1 cellular context compared by ENCODE assay signal in genomic region chr2:74538881-74539339, GRCh38.
TF ChIP-seq lines count a peak whose summit lies in the region.

No MANE protein-coding gene starts in this region.

TF ChIP-seq in HepG2, 621 proteins besides CTCF, POLR2A, EP300 and RAD21:
- TF ChIP-seq ARID5B (CRISPR knock-in tag; IDR thresholded peaks at IDR 0.05) = no peak
- no peak for TF ChIP-seq ZFP41 (CRISPR knock-in tag; IDR thresholded peaks at IDR 0.05; ENCODE audit: borderline replicate concordance)
- no peak for TF ChIP-seq HNRNPK (IDR thresholded peaks at IDR 0.05; ENCODE audit: low read depth, low read length, poor library complexity, severe bottlenecking)
- TF ChIP-seq CEBPG (CRISPR knock-in tag; IDR thresholded peaks at IDR 0.05) = peak; percentile 25; the same call in 1 of the 2 replicates
- no peak for TF ChIP-seq ZNF709 (CRISPR knock-in tag; IDR thresholded peaks at IDR 0.05)
- peak; percentile 91 for TF ChIP-seq CEBPB (IDR thresholded peaks at IDR 0.05; ENCODE audit: borderline replicate concordance, low read depth, low read length)
- TF ChIP-seq ZNF781 (CRISPR knock-in tag; IDR thresholded peaks at IDR 0.05; ENCODE audit: borderline replicate concordance, not compliant biosample characterization) = no peak
- no peak for TF ChIP-seq ZNF367 (CRISPR knock-in tag; IDR thresholded peaks at IDR 0.05; ENCODE audit: borderline replicate concordance)
TF ChIP-seq in HepG2: peak in this region for 2.
